In the genomic region with DNA sequence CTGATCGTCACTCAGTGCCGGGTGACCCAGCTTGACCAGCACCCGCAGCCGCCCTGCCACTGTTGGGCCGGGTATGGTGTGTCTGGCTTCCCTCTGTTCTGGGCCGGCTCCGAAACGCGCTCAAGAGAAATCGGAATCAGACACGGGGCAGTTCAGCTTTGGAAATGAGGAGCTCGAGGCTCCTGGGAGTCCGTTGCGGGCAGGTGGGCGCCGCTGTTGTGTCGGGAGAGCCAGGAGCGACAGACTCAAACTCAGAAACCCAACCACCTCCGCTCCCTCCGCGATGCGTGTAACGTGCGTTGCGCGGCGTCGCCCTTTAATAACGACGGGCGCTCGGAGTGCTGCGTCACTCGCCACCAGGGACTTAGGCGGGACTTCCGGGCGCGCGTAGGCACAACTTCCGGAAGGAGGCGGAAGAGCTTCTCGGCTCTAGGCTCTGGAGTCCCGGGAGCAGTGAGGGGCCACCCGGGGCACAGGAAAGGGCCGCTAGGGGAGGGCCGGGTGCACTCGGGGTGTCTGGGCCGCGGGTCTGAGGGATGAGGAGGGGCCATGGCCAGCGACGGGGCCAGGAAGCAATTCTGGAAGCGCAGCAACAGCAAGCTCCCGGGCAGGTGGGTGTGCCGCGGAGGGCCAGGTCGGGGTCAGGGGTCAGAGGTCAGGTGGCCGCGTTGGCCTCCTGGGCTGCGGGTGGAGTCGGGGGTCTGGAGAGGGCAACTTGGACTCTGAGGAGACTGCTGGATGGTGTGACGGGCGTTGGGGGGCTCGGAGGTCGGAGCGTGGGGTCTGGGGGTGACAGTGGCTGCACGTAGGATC, we compare ENCODE assay signal across 1 cellular context.
A peak's percentile ranks its signal among the peaks of the same experiment; 100 is the strongest.
TF ChIP-seq lines count a peak whose summit lies in the region.

A gene with protein sequence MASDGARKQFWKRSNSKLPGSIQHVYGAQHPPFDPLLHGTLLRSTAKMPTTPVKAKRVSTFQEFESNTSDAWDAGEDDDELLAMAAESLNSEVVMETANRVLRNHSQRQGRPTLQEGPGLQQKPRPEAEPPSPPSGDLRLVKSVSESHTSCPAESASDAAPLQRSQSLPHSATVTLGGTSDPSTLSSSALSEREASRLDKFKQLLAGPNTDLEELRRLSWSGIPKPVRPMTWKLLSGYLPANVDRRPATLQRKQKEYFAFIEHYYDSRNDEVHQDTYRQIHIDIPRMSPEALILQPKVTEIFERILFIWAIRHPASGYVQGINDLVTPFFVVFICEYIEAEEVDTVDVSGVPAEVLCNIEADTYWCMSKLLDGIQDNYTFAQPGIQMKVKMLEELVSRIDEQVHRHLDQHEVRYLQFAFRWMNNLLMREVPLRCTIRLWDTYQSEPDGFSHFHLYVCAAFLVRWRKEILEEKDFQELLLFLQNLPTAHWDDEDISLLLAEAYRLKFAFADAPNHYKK (plus strand): TSS at position 413 of the 813 bp plus-strand sequence. CDS start 137 bp downstream, at position 550.

TF ChIP-seq in HepG2, 621 proteins besides CTCF, POLR2A, EP300 and RAD21 (continued from another document and continues in another):
- peak; percentile 41 for TF ChIP-seq PAX8 (CRISPR knock-in tag; IDR thresholded peaks at IDR 0.05; ENCODE audit: borderline replicate concordance)
- peak; percentile 91 for TF ChIP-seq HDAC2 (CRISPR knock-in tag; IDR thresholded peaks at IDR 0.05)
- TF ChIP-seq, protein P1, sequence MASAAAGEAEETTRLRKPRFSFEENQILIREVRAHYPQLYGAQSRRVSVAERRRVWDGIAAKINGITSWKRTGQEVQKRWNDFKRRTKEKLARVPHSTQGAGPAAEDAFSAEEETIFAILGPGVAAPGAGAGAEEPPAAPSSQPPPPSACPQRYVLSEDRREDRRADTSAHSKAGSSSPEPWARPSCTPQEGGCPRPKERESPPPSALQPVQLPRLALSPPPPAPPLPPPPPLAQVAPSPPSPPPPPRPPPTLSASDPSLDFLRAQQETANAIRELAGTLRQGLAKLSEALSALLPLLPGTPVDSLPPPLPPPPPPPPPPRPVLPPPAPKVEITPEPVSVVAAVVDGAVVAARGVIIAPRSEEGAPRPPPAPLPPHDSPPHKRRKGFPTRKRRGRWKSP (CRISPR knock-in tag; IDR thresholded peaks at IDR 0.05) = peak; percentile 78
- TF ChIP-seq, protein P2, sequence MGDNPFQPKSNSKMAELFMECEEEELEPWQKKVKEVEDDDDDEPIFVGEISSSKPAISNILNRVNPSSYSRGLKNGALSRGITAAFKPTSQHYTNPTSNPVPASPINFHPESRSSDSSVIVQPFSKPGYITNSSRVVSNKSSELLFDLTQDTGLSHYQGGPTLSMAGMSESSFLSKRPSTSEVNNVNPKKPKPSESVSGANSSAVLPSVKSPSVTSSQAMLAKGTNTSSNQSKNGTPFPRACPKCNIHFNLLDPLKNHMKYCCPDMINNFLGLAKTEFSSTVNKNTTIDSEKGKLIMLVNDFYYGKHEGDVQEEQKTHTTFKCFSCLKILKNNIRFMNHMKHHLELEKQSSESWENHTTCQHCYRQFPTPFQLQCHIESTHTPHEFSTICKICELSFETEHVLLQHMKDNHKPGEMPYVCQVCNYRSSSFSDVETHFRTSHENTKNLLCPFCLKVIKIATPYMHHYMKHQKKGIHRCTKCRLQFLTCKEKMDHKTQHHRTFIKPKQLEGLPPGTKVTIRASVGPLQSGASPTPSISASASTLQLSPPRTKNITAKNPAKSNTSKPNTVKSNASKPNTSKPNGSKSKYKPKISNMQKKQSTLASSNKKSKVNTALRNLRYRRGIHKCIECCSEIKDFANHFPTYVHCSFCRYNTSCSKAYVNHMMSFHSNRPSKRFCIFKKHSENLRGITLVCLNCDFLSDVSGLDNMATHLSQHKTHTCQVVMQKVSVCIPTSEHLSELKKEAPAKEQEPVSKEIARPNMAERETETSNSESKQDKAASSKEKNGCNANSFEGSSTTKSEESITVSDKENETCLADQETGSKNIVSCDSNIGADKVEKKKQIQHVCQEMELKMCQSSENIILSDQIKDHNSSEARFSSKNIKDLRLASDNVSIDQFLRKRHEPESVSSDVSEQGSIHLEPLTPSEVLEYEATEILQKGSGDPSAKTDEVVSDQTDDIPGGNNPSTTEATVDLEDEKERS (CRISPR knock-in tag; IDR thresholded peaks at IDR 0.05) = peak; percentile 47; the same call in 1 of the 2 replicates
- peak; percentile 31; the same call in 1 of the 2 replicates for TF ChIP-seq ZKSCAN8 (CRISPR knock-in tag; IDR thresholded peaks at IDR 0.05; ENCODE audit: borderline replicate concordance)
- TF ChIP-seq NFIB (CRISPR knock-in tag; IDR thresholded peaks at IDR 0.05; ENCODE audit: borderline replicate concordance) = no peak
- TF ChIP-seq SP140L (CRISPR knock-in tag; IDR thresholded peaks at IDR 0.05; ENCODE audit: borderline replicate concordance) = peak; percentile 63; the same call in 1 of the 2 replicates
- peak; percentile 97 for TF ChIP-seq FOXK1 (CRISPR knock-in tag; IDR thresholded peaks at IDR 0.05; ENCODE audit: borderline replicate concordance, low read depth)
- no peak for TF ChIP-seq ZNF282 (IDR thresholded peaks at IDR 0.05; ENCODE audit: partially characterized antibody)
- TF ChIP-seq, protein P3, sequence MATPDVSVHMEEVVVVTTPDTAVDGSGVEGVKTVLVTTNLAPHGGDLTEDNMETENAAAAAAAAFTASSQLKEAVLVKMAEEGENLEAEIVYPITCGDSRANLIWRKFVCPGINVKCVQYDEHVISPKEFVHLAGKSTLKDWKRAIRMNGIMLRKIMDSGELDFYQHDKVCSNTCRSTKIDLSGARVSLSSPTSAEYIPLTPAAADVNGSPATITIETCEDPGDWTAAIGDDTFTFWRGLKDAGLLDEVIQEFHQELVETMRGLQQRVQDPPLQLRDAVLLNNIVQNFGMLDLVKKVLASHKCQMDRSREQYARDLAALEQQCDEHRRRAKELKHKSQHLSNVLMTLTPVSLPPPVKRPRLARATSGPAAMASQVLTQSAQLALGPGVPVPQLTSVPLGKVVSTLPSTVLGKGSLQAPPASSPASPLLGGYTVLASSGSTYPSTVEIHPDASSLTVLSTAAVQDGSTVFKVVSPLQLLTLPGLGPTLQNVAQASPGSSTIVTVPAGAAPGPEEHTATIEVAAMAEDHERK (CRISPR knock-in tag; IDR thresholded peaks at IDR 0.05; ENCODE audit: low read depth) = peak; percentile 95
- peak; percentile 78; the same call in 1 of the 2 replicates for TF ChIP-seq SIX4 (CRISPR knock-in tag; IDR thresholded peaks at IDR 0.05)
- no peak for TF ChIP-seq TOE1 (CRISPR knock-in tag; IDR thresholded peaks at IDR 0.05)
- no peak for TF ChIP-seq CC2D1A (CRISPR knock-in tag; IDR thresholded peaks at IDR 0.05)
- TF ChIP-seq STAG1 (CRISPR knock-in tag; IDR thresholded peaks at IDR 0.05) = 0 out of 2 replicates have a peak, but pooled peaks have one; percentile 26
- TF ChIP-seq, protein P4, sequence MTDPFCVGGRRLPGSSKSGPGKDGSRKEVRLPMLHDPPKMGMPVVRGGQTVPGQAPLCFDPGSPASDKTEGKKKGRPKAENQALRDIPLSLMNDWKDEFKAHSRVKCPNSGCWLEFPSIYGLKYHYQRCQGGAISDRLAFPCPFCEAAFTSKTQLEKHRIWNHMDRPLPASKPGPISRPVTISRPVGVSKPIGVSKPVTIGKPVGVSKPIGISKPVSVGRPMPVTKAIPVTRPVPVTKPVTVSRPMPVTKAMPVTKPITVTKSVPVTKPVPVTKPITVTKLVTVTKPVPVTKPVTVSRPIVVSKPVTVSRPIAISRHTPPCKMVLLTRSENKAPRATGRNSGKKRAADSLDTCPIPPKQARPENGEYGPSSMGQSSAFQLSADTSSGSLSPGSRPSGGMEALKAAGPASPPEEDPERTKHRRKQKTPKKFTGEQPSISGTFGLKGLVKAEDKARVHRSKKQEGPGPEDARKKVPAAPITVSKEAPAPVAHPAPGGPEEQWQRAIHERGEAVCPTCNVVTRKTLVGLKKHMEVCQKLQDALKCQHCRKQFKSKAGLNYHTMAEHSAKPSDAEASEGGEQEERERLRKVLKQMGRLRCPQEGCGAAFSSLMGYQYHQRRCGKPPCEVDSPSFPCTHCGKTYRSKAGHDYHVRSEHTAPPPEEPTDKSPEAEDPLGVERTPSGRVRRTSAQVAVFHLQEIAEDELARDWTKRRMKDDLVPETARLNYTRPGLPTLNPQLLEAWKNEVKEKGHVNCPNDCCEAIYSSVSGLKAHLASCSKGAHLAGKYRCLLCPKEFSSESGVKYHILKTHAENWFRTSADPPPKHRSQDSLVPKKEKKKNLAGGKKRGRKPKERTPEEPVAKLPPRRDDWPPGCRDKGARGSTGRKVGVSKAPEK (CRISPR knock-in tag; IDR thresholded peaks at IDR 0.05; ENCODE audit: borderline replicate concordance) = no peak
- TF ChIP-seq, protein P5, sequence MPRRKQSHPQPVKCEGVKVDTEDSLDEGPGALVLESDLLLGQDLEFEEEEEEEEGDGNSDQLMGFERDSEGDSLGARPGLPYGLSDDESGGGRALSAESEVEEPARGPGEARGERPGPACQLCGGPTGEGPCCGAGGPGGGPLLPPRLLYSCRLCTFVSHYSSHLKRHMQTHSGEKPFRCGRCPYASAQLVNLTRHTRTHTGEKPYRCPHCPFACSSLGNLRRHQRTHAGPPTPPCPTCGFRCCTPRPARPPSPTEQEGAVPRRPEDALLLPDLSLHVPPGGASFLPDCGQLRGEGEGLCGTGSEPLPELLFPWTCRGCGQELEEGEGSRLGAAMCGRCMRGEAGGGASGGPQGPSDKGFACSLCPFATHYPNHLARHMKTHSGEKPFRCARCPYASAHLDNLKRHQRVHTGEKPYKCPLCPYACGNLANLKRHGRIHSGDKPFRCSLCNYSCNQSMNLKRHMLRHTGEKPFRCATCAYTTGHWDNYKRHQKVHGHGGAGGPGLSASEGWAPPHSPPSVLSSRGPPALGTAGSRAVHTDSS (CRISPR knock-in tag; conservative IDR thresholded peaks at IDR 0.05) = no peak
- TF ChIP-seq, protein P6, sequence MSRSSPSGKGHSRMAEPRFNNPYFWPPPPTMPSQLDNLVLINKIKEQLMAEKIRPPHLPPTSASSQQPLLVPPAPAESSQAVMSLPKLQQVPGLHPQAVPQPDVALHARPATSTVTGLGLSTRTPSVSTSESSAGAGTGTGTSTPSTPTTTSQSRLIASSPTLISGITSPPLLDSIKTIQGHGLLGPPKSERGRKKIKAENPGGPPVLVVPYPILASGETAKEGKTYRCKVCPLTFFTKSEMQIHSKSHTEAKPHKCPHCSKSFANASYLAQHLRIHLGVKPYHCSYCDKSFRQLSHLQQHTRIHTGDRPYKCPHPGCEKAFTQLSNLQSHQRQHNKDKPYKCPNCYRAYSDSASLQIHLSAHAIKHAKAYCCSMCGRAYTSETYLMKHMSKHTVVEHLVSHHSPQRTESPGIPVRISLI (CRISPR knock-in tag; IDR thresholded peaks at IDR 0.05; ENCODE audit: borderline replicate concordance) = no peak
- TF ChIP-seq CHCHD3 (CRISPR knock-in tag; IDR thresholded peaks at IDR 0.05) = no peak
- TF ChIP-seq PHF5A (CRISPR knock-in tag; IDR thresholded peaks at IDR 0.05; ENCODE audit: low read depth, unreplicated experiment) = peak; percentile 75
- no peak for TF ChIP-seq U2AF2 (IDR thresholded peaks at IDR 0.05; ENCODE audit: low read depth, low read length)
- TF ChIP-seq NR1H2 (CRISPR knock-in tag; IDR thresholded peaks at IDR 0.05; ENCODE audit: borderline replicate concordance, low read depth) = no peak
- TF ChIP-seq, protein P7, sequence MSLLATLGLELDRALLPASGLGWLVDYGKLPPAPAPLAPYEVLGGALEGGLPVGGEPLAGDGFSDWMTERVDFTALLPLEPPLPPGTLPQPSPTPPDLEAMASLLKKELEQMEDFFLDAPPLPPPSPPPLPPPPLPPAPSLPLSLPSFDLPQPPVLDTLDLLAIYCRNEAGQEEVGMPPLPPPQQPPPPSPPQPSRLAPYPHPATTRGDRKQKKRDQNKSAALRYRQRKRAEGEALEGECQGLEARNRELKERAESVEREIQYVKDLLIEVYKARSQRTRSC (CRISPR knock-in tag; IDR thresholded peaks at IDR 0.05; ENCODE audit: low read depth) = no peak
- TF ChIP-seq NCOA2 (CRISPR knock-in tag; IDR thresholded peaks at IDR 0.05) = peak; percentile 66; the same call in 1 of the 2 replicates
- TF ChIP-seq ZSCAN31 (CRISPR knock-in tag; IDR thresholded peaks at IDR 0.05; ENCODE audit: low read depth) = peak; percentile 93
- TF ChIP-seq, protein P8, sequence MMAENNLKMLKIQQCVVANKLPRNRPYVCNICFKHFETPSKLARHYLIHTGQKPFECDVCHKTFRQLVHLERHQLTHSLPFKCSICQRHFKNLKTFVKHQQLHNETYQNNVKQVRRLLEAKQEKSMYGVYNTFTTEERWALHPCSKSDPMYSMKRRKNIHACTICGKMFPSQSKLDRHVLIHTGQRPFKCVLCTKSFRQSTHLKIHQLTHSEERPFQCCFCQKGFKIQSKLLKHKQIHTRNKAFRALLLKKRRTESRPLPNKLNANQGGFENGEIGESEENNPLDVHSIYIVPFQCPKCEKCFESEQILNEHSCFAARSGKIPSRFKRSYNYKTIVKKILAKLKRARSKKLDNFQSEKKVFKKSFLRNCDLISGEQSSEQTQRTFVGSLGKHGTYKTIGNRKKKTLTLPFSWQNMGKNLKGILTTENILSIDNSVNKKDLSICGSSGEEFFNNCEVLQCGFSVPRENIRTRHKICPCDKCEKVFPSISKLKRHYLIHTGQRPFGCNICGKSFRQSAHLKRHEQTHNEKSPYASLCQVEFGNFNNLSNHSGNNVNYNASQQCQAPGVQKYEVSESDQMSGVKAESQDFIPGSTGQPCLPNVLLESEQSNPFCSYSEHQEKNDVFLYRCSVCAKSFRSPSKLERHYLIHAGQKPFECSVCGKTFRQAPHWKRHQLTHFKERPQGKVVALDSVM (CRISPR knock-in tag; IDR thresholded peaks at IDR 0.05) = 0 out of 2 replicates have a peak, but pooled peaks have one; percentile 8
- TF ChIP-seq ARNT (IDR thresholded peaks at IDR 0.05) = no peak
- peak; percentile 49; the same call in 1 of the 2 replicates for TF ChIP-seq ZSCAN21 (CRISPR knock-in tag; IDR thresholded peaks at IDR 0.05; ENCODE audit: borderline replicate concordance)
- no peak for TF ChIP-seq TBX3 (IDR thresholded peaks at IDR 0.05; ENCODE audit: borderline replicate concordance)
- peak; percentile 44; the same call in 1 of the 2 replicates for TF ChIP-seq ZNF780A (CRISPR knock-in tag; IDR thresholded peaks at IDR 0.05)
- TF ChIP-seq ZNF484 (CRISPR knock-in tag; IDR thresholded peaks at IDR 0.05; ENCODE audit: borderline replicate concordance, low read depth) = 0 out of 2 replicates have a peak, but pooled peaks have one; percentile 45
- no peak for TF ChIP-seq ZNF20 (CRISPR knock-in tag; IDR thresholded peaks at IDR 0.05)
- TF ChIP-seq HOXA3 (CRISPR knock-in tag; IDR thresholded peaks at IDR 0.05) = peak; percentile 98
- no peak; the same call in 1 of the 2 replicates for TF ChIP-seq ETV5 (CRISPR knock-in tag; IDR thresholded peaks at IDR 0.05; ENCODE audit: borderline replicate concordance)
- TF ChIP-seq, protein P9, sequence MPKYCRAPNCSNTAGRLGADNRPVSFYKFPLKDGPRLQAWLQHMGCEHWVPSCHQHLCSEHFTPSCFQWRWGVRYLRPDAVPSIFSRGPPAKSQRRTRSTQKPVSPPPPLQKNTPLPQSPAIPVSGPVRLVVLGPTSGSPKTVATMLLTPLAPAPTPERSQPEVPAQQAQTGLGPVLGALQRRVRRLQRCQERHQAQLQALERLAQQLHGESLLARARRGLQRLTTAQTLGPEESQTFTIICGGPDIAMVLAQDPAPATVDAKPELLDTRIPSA (CRISPR knock-in tag; IDR thresholded peaks at IDR 0.05; ENCODE audit: borderline replicate concordance) = no peak
- no peak for TF ChIP-seq SUZ12 (IDR thresholded peaks at IDR 0.05; ENCODE audit: low read depth, low read length)
- no peak for TF ChIP-seq ZNF850 (CRISPR knock-in tag; conservative IDR thresholded peaks at IDR 0.05)
- 0 out of 2 replicates have a peak, but pooled peaks have one; percentile 38 for TF ChIP-seq ZNF253 (CRISPR knock-in tag; IDR thresholded peaks at IDR 0.05; ENCODE audit: borderline replicate concordance)
- no peak for TF ChIP-seq FOXK2 (IDR thresholded peaks at IDR 0.05)
- TF ChIP-seq GPN1 (CRISPR knock-in tag; IDR thresholded peaks at IDR 0.05; ENCODE audit: borderline replicate concordance) = no peak; the same call in 1 of the 2 replicates
- TF ChIP-seq ZNF160 (CRISPR knock-in tag; IDR thresholded peaks at IDR 0.05) = no peak; the same call in 1 of the 2 replicates
- no peak for TF ChIP-seq CHD4 (IDR thresholded peaks at IDR 0.05; ENCODE audit: borderline replicate concordance, low read length)
- TF ChIP-seq ZNF367 (CRISPR knock-in tag; IDR thresholded peaks at IDR 0.05; ENCODE audit: borderline replicate concordance) = no peak
- no peak for TF ChIP-seq ZFYVE20 (CRISPR knock-in tag; IDR thresholded peaks at IDR 0.05; ENCODE audit: borderline replicate concordance, low read depth)
